1 cellular context compared by ENCODE assay signal in genomic region chr17:6494239-6494941, GRCh38.
TF ChIP-seq lines count a peak whose summit lies in the region.

No MANE protein-coding gene starts in this region.

TF ChIP-seq in H1, 55 proteins besides CTCF, POLR2A, EP300 and RAD21:
- no peak for TF ChIP-seq SP4 (IDR thresholded peaks at IDR 0.05; ENCODE audit: low read length)
- no peak for TF ChIP-seq BCL11A (IDR thresholded peaks at IDR 0.05; ENCODE audit: low read depth in 2 of 2, low read length in 2 of 2)
- no peak for TF ChIP-seq POLR2AphosphoS5 (IDR thresholded peaks at IDR 0.05; ENCODE audit: low read depth, low read length)
- no peak for TF ChIP-seq GTF2F1 (IDR thresholded peaks at IDR 0.05; ENCODE audit: borderline replicate concordance, low read depth, low read length)
- TF ChIP-seq BRCA1 (IDR thresholded peaks at IDR 0.05; ENCODE audit: low read depth, low read length) = no peak
- no peak for TF ChIP-seq KDM1A (IDR thresholded peaks at IDR 0.05; ENCODE audit: borderline replicate concordance, low read length)
- no peak for TF ChIP-seq MAX (IDR thresholded peaks at IDR 0.05)
- no peak for TF ChIP-seq RNF2 (IDR thresholded peaks at IDR 0.05; ENCODE audit: borderline replicate concordance, low read depth, low read length, missing control alignments, poor library complexity, severe bottlenecking)
- TF ChIP-seq HDAC6 (IDR thresholded peaks at IDR 0.05; ENCODE audit: low read depth, low read length) = no peak
- no peak for TF ChIP-seq SAP30 (IDR thresholded peaks at IDR 0.05; ENCODE audit: insufficient read depth, insufficient replicate concordance, low read length)
- TF ChIP-seq SRF (IDR thresholded peaks at IDR 0.05; ENCODE audit: low read depth, low read length) = no peak
- TF ChIP-seq TEAD4 (IDR thresholded peaks at IDR 0.05; ENCODE audit: low read depth, low read length) = no peak
- no peak for TF ChIP-seq CHD7 (IDR thresholded peaks at IDR 0.05; ENCODE audit: insufficient replicate concordance, low read length)
- no peak for TF ChIP-seq SIN3A (conservative IDR thresholded peaks at IDR 0.05 in 1 of 2, IDR thresholded peaks at IDR 0.05 in 1 of 2; ENCODE audit: low read depth in 1 of 2, low read length in 2 of 2)
- TF ChIP-seq HDAC2 (IDR thresholded peaks at IDR 0.05; ENCODE audit: borderline replicate concordance in 1 of 2, low read depth in 2 of 2, low read length in 2 of 2) = no peak
- no peak for TF ChIP-seq YY1 (IDR thresholded peaks at IDR 0.05; ENCODE audit: low read depth, low read length)
- TF ChIP-seq ZNF274 (IDR thresholded peaks at IDR 0.05; ENCODE audit: borderline replicate concordance, extremely low read depth, low read length) = no peak
